31 cellular contexts compared by ENCODE assay signal in the genomic region with DNA sequence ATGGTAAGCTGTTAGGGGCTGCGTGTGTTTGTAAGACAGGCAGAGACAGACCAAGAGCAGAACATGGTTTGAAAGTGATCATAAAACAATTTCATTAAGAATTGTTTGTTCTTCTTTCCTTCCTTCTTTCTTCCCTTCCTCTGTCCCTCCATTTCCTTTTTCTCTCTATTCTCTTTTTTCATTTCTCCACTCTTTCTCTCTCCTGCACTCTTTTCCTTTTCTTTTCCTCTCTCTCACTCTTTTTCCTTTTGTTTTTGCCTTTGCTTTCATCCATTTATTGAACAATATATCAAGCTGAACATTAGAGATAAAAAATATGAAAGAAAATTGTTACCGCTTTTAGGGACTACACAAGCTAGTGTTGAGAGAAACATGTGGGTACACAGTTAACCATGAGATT.
"Had no signal": no experiment of that assay in that cellular context is flagged by ENCODE, and none has a peak within 500 bp of the region (broad histone marks: within the 10 kb centered on the region; RNA-seq: fewer than 3 reads in every experiment).

No MANE protein-coding gene starts in this region.

- H3K9me3 Mint-ChIP-seq: activated B cell treated with CpG ODN at 0.5 μM for 24 hours; activated T-cell treated with anti-CD3 and anti-CD28 coated beads, Interleukin-2, amount 50 U/mL, for 4 hours; activated T-helper 17 cell treated with anti-CD3 and anti-CD28 coated beads, Interleukin-2, amount 50 U/mL, for 72 hours had no signal

- DNase-seq: activated B cell treated with CpG ODN at 0.5 μM for 24 hours; activated CD4-positive, alpha-beta T cell treated with anti-CD3 and anti-CD28 coated beads for 48 hours; activated CD4-positive, alpha-beta T cell treated with anti-CD3 and anti-CD28 coated beads, Interleukin-2, amount 50 U/mL, for 1 hour; activated CD4-positive, alpha-beta T cell treated with anti-CD3 and anti-CD28 coated beads, Interleukin-2, amount 50 U/mL, for 48 hours; activated CD8-positive, alpha-beta memory T cell treated with anti-CD3 and anti-CD28 coated beads for 24 hours; activated CD8-positive, alpha-beta T cell treated with anti-CD3 and anti-CD28 coated beads for 36 hours; activated effector memory CD4-positive, alpha-beta T cell treated with Interleukin-2 at 50 U/mL for 16 hours; activated gamma-delta T cell treated with Interleukin-2 at 50 U/mL for 16 hours; activated naive CD4-positive, alpha-beta T cell treated with anti-CD3 and anti-CD28 coated beads, Interleukin-2, amount 50 U/mL, for 16 hours; activated naive CD4-positive, alpha-beta T cell treated with Interleukin-2 at 50 U/mL for 16 hours; activated T-cell treated with anti-CD3 and anti-CD28 coated beads, Interleukin-2, amount 50 U/mL, for 4 hours; amniotic stem cell; anterior cingulate cortex; brain microvascular endothelial cell; cortex of kidney; dermis blood vessel endothelial cell; effector CD4-positive, alpha-beta T cell; effector memory CD8-positive, alpha-beta T cell; foreskin keratinocyte; gastrocnemius medialis; glutamatergic neuron; heart left ventricle; T-helper 17 cell; T1000; WERI-Rb-1 had no signal

- H3K27ac ChIP-seq: brain microvascular endothelial cell, esophagus muscularis mucosa, foreskin keratinocyte, gastrocnemius medialis, heart left ventricle, WERI-Rb-1 had no signal

- H3K4me3 Mint-ChIP-seq: activated B cell treated with CpG ODN at 0.5 μM for 24 hours; activated CD8-positive, alpha-beta T cell treated with anti-CD3 and anti-CD28 coated beads for 36 hours; activated naive CD8-positive, alpha-beta T cell; activated T-cell treated with anti-CD3 and anti-CD28 coated beads, Interleukin-2, amount 50 U/mL, for 4 hours; activated T-helper 17 cell treated with anti-CD3 and anti-CD28 coated beads, Interleukin-2, amount 50 U/mL, for 72 hours; central memory CD8-positive, alpha-beta T cell; effector memory CD8-positive, alpha-beta T cell; T-helper 17 cell; T-helper 2 cell treated with Interferon-gamma antibody and Interleukin-4, amounts not matched to agents 5 μg/mL and 100 μg/mL, for 36 hours had no signal

- ATAC-seq: activated CD4-positive, CD25-positive, alpha-beta regulatory T cell treated with anti-CD3 and anti-CD28 coated beads, Interleukin-2, amount 50 U/mL, for 24 hours; activated CD8-positive, alpha-beta T cell treated with anti-CD3 and anti-CD28 coated beads for 36 hours; activated T-cell treated with anti-CD3 and anti-CD28 coated beads, Interleukin-2, amount 50 U/mL, for 4 hours; activated T-helper 17 cell treated with anti-CD3 and anti-CD28 coated beads, Interleukin-2, amount 50 U/mL, for 72 hours; effector memory CD8-positive, alpha-beta T cell; foreskin keratinocyte; gastrocnemius medialis; heart left ventricle; T-helper 17 cell had no signal

- H3K27me3 ChIP-seq: brain microvascular endothelial cell, esophagus muscularis mucosa, foreskin keratinocyte, gastrocnemius medialis, heart left ventricle had no signal

- H3K27ac Mint-ChIP-seq: activated B cell treated with CpG ODN at 0.5 μM for 24 hours; activated CD8-positive, alpha-beta T cell treated with anti-CD3 and anti-CD28 coated beads for 36 hours; activated naive CD8-positive, alpha-beta T cell; activated T-helper 17 cell treated with anti-CD3 and anti-CD28 coated beads, Interleukin-2, amount 50 U/mL, for 72 hours; effector memory CD8-positive, alpha-beta T cell; T-helper 17 cell; T-helper 2 cell treated with Interferon-gamma antibody and Interleukin-4, amounts not matched to agents 5 μg/mL and 100 μg/mL, for 36 hours had no signal

- H3K4me1 Mint-ChIP-seq: activated T-helper 17 cell treated with anti-CD3 and anti-CD28 coated beads, Interleukin-2, amount 50 U/mL, for 72 hours; central memory CD8-positive, alpha-beta T cell; T-helper 17 cell had no signal

- H3K9me3 ChIP-seq: gastrocnemius medialis had no signal

- H3K36me3 ChIP-seq: brain microvascular endothelial cell, esophagus muscularis mucosa, gastrocnemius medialis, heart left ventricle, WERI-Rb-1 had no signal

- H3K4me3 ChIP-seq: esophagus muscularis mucosa, gastrocnemius medialis, heart left ventricle had no signal

- H3K4me1 ChIP-seq: foreskin keratinocyte, gastrocnemius medialis had no signal
